In the genomic region with DNA sequence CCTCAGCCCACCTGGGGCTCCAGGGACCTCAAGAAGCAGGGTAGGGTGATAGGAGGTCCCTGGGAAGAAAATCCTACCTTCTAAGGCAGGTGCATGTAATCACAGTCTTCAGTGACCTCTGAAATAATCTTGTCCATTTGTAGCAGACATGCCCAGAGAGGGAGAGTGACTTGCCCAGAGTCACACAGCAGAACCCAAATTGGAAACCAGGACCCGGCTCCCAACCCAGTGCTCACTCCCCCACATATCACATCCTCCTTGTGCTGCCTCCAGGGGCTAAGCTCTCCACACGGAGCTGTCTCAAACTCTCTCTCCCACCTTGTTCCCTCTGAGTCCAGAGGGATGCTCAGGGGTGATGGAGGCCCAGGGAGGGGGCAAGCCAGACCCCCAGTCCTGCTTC, we compare ENCODE assay signal across 24 cellular contexts.
DNase-seq lines count a peak whose midpoint lies in the region; ATAC-seq, FAIRE-seq and TF ChIP-seq lines count a peak whose summit lies in the region.
"Had no signal": no experiment of that assay in that cellular context is flagged by ENCODE, and none has a peak within 500 bp of the region (broad histone marks: within the 10 kb centered on the region; RNA-seq: fewer than 3 reads in every experiment).

No MANE protein-coding gene starts in this region.

- no peak overlapping the region for H2BK5ac ChIP-seq in IMR-90 (ENCODE audit: low read depth, low read length, poor library complexity, severe bottlenecking)
- no peak overlapping the region for H2BK5ac ChIP-seq in H1 (ENCODE audit: low read depth, low read length)

- H2AFZ ChIP-seq in HepG2 (ENCODE audit: low read length) = no peak overlapping the region
- H2AFZ ChIP-seq in IMR-90 (replicated peaks; ENCODE audit: low read length, poor library complexity) = no peak overlapping the region
- H2AFZ ChIP-seq in H1 (ENCODE audit: low read length) = no peak overlapping the region

- H3K9me3 ChIP-seq in HepG2 (ENCODE audit: low read length) (no peaks in the 10 kb centered on the region), right lobe of liver (no peaks in the 10 kb centered on the region), IMR-90 (ENCODE audit: control insufficient read depth, insufficient read depth, low read length) (no peaks in the 10 kb centered on the region), H1 (ENCODE audit: insufficient read depth in 2 of 2, low read depth in 1 of 2, low read length in 1 of 2) (no peaks in the 10 kb centered on the region), pancreas (no peaks in the 10 kb centered on the region), spleen (no peaks in the 10 kb centered on the region)
- H3K9me3 ChIP-seq: BE2C, BLaER1 had no signal

- POLR2A ChIA-PET in HepG2 (lab: Yijun Ruan, JAX) (no interaction called here), IMR-90 (lab: Charles Lee; ENCODE audit: unreplicated experiment) (no interaction called here), H1 (lab: Charles Lee; ENCODE audit: partially characterized antibody) (interaction anchor here (0.9 kb wide), 1 partner anchor 86 kb away, joined by 3 read pairs; no protein-coding TSS in a partner anchor)

- FAIRE-seq in HepG2 (lab: Jason Lieb, UNC) (no peak), H1 (lab: Jason Lieb, UNC) (no peak), pancreas (lab: Jason Lieb, UNC) (no peak)
- FAIRE-seq: G401.6, GM12891, GM19239 had no signal

- H2BK12ac ChIP-seq in H1 (ENCODE audit: low read depth, low read length) = no peak overlapping the region

- TF ChIP-seq POLR2A in HepG2 (IDR thresholded peaks at IDR 0.05; ENCODE audit: insufficient read depth in 1 of 2, low read depth in 2 of 2, low read length in 2 of 2) (no peak), right lobe of liver (IDR thresholded peaks at IDR 0.05) (no peak), IMR-90 (IDR thresholded peaks at IDR 0.05; ENCODE audit: low read depth, low read length) (no peak), H1 (IDR thresholded peaks at IDR 0.05; ENCODE audit: control extremely low read depth in 1 of 2, low read depth in 2 of 2, low read length in 2 of 2) (no peak), spleen (IDR thresholded peaks at IDR 0.05) (no peak)

- H3K36me3 ChIP-seq in HepG2 (replicated peaks in 1 of 2; ENCODE audit: control insufficient read depth in 1 of 2, insufficient read depth in 2 of 2, low read length in 2 of 2) = peaks cover 4 to 7% of the 10 kb centered on the region in 2 experiments; a peak in 3 of 5 replicates
- H3K36me3 ChIP-seq in right lobe of liver = no peaks in the 10 kb centered on the region
- no peaks in the 10 kb centered on the region for H3K36me3 ChIP-seq in IMR-90 (ENCODE audit: control insufficient read depth, insufficient read depth, low read length)
- no peaks in the 10 kb centered on the region for H3K36me3 ChIP-seq in H1 (ENCODE audit: control insufficient read depth in 2 of 4, insufficient read depth in 4 of 4, low read length in 3 of 4)
- H3K36me3 ChIP-seq in pancreas = peaks cover 0 to 36% (median 19%) of the 10 kb centered on the region in 3 donors
- H3K36me3 ChIP-seq in spleen = no peaks in the 10 kb centered on the region
- H3K36me3 ChIP-seq: BE2C, BLaER1 had no signal

- H2BK120ac ChIP-seq in IMR-90 (ENCODE audit: low read depth, low read length) (no peak overlapping the region), H1 (replicated peaks; ENCODE audit: low read depth, low read length) (no peak overlapping the region)

- no peak overlapping the region for H2BK20ac ChIP-seq in IMR-90 (ENCODE audit: low read depth, low read length)
- no peak overlapping the region for H2BK20ac ChIP-seq in H1 (ENCODE audit: low read length)

- BruUV-seq in HepG2 (replicated peaks; lab: Mats Ljungman, UMichigan) (no TSS peak), IMR-90 (replicated peaks; lab: Mats Ljungman, UMichigan) (no TSS peak)

- ATAC-seq in HepG2 (no peak), right lobe of liver (no peak), IMR-90 (ENCODE audit: low read depth) (no peak), pancreas (no peak), HG02938 (IDR thresholded peaks at IDR 0.05; ENCODE audit: unreplicated experiment) (no peak)

- H3K18ac ChIP-seq in IMR-90 (ENCODE audit: low read depth, low read length) (no peak overlapping the region), H1 (ENCODE audit: extremely low read depth, low read length) (no peak overlapping the region)

- H3K9ac ChIP-seq in HepG2 (ENCODE audit: insufficient read depth, low read depth, low read length) (no peak overlapping the region), IMR-90 (ENCODE audit: low read depth, low read length) (no peak overlapping the region), H1 (replicated peaks in 1 of 4; ENCODE audit: extremely low read depth in 1 of 4, low read depth in 3 of 4, low read length in 3 of 4) (no peak overlapping the region)
- H3K9ac ChIP-seq: BLaER1 had no signal

- H4K20me1 ChIP-seq in HepG2 (ENCODE audit: insufficient read depth, low read length) (no peaks in the 10 kb centered on the region; the same call in 1 of the 2 replicates), IMR-90 (ENCODE audit: insufficient read depth, low read length) (no peaks in the 10 kb centered on the region; the same call in 1 of the 2 replicates), H1 (replicated peaks in 1 of 2; ENCODE audit: control insufficient read depth in 1 of 2, insufficient read depth in 2 of 2, low read length in 2 of 2) (peaks cover 0 to 1% of the 10 kb centered on the region in 2 experiments)
- H4K20me1 ChIP-seq: BLaER1 had no signal

- H3K23me2 ChIP-seq in H1 (ENCODE audit: low read depth, low read length) = no peaks in the 10 kb centered on the region

- no peak for TF ChIP-seq EP300 in HepG2 (IDR thresholded peaks at IDR 0.05; ENCODE audit: low read depth in 2 of 2, low read length in 2 of 2)
- no peak for TF ChIP-seq EP300 in HepG2 (CRISPR knock-in tag; IDR thresholded peaks at IDR 0.05; ENCODE audit: borderline replicate concordance)
- TF ChIP-seq EP300 in H1 (IDR thresholded peaks at IDR 0.05; ENCODE audit: borderline replicate concordance in 1 of 2, low read depth in 2 of 2, low read length in 2 of 2) = no peak

- H3K4me2 ChIP-seq in HepG2 (ENCODE audit: low read depth, low read length) = no peak overlapping the region
- no peak overlapping the region for H3K4me2 ChIP-seq in IMR-90 (ENCODE audit: low read depth, low read length)
- no peak overlapping the region for H3K4me2 ChIP-seq in H1 (ENCODE audit: insufficient read depth in 1 of 2, low read depth in 2 of 2, low read length in 2 of 2)
- H3K4me2 ChIP-seq: BLaER1 had no signal

- H2BK15ac ChIP-seq in IMR-90 (ENCODE audit: low read depth, low read length) = no peak overlapping the region
- H2BK15ac ChIP-seq in H1 (ENCODE audit: low read length) = no peak overlapping the region

- H3K23ac ChIP-seq in IMR-90 (ENCODE audit: low read depth, low read length) (no peak overlapping the region), H1 (ENCODE audit: insufficient read length) (no peak overlapping the region)

- DNase-seq in HepG2 (ENCODE audit: low spot score) (no peak), right lobe of liver (no peak), IMR-90 (no peak), H1 (ENCODE audit: low read depth in 1 of 2, low spot score in 2 of 2) (no peak), pancreas (no peak), spleen (no peak)
- DNase-seq: ACHN; BE2C; C1 segment of cervical spinal cord; CD4-positive, alpha-beta memory T cell; CD4-positive, CD25-positive, alpha-beta regulatory T cell; CD8-positive, alpha-beta memory T cell; COR-L47; DMS 273 treated with DMSO at 0.1 percent for 48 hours; DMS153; DMS53; DMS79 treated with DMSO at 0.1 percent for 48 hours; GF-D8 had no signal

- H3K14ac ChIP-seq in IMR-90 (replicated peaks; ENCODE audit: low read depth, low read length) (no peak overlapping the region), H1 (ENCODE audit: insufficient read length) (no peak overlapping the region)

- H2AK9ac ChIP-seq in IMR-90 (replicated peaks; ENCODE audit: low read depth, low read length, poor library complexity) = peak overlapping the region; percentile 13

- intact Hi-C loops in HepG2 (cut with micrococcal nuclease; ENCODE audit: unreplicated experiment) (no loop called here), right lobe of liver (cut with DNase I) (loop anchor here in 1 of 2 donors (10.0 kb wide), 2 partner anchors 58 to 222 kb away; no protein-coding TSS in a partner anchor), IMR-90 (cut with micrococcal nuclease) (no loop called here), pancreas (cut with DNase I) (no loop called here), spleen (cut with DNase I; ENCODE audit: low total_unique reads) (no loop called here)

- WGBS in HepG2 (ENCODE audit: low lambda C conversion rate) = 86% methylated on average over 2 of the region's 2 CpGs
- WGBS in right lobe of liver (ENCODE audit: insufficient coverage, low coverage, low lambda C conversion rate, missing lambda C conversion rate) = no CpG with 5 or more reads among the region's 2 CpGs
- no CpG with 5 or more reads among the region's 2 CpGs for WGBS in IMR-90 (ENCODE audit: extremely low coverage in 2 of 2, insufficient read length in 1 of 2), 2 experiments
- 70% methylated on average over 2 of the region's 2 CpGs; no CpG with 5 or more reads in 1 of the 2 experiments for WGBS in H1 (ENCODE audit: extremely low coverage in 1 of 2, insufficient coverage in 1 of 2, insufficient read length in 1 of 2, insufficient replicate concordance in 2 of 2, low coverage in 1 of 2, low lambda C conversion rate in 2 of 2, missing lambda C conversion rate in 1 of 2), 2 experiments
- 77 to 83% methylated on average over 2 of the region's 2 CpGs for WGBS in pancreas, 2 donors
- 73 to 90% (median 84%) methylated on average over 2 of the region's 2 CpGs for WGBS in spleen, 5 donors

- H4K91ac ChIP-seq in IMR-90 (ENCODE audit: insufficient read depth, low read depth, low read length) = no peak overlapping the region
- H4K91ac ChIP-seq in H1 (replicated peaks; ENCODE audit: insufficient read length, low read length) = no peak overlapping the region

- H3K27ac ChIP-seq in HepG2 (ENCODE audit: extremely low read length, insufficient read depth, low read length) (no peak overlapping the region), right lobe of liver (no peak overlapping the region), IMR-90 (ENCODE audit: insufficient read depth, low read length) (no peak overlapping the region), H1 (ENCODE audit: low read depth, low read length) (no peak overlapping the region), pancreas (no peak overlapping the region), spleen (no peak overlapping the region)
- H3K27ac ChIP-seq: 22Rv1, BLaER1 had no signal

- H3K27me3 ChIP-seq in HepG2 (ENCODE audit: control insufficient read depth in 1 of 2, insufficient read depth in 2 of 2, low read length in 2 of 2) = no peaks in the 10 kb centered on the region; a peak in 1 of 5 replicates
- H3K27me3 ChIP-seq in right lobe of liver = no peaks in the 10 kb centered on the region
- H3K27me3 ChIP-seq in IMR-90 (ENCODE audit: control insufficient read depth, insufficient read depth, low read length) = peaks cover 28% of the 10 kb centered on the region
- 0 out of 7 replicates have a peak, but pooled peaks cover 0 to 2% (median 0%) of the 10 kb centered on the region in 4 experiments for H3K27me3 ChIP-seq in H1 (replicated peaks in 1 of 4; ENCODE audit: control insufficient read depth in 3 of 4, extremely low read depth in 1 of 4, insufficient read depth in 3 of 4, low read length in 3 of 4)
- no peaks in the 10 kb centered on the region for H3K27me3 ChIP-seq in pancreas
- H3K27me3 ChIP-seq in spleen (replicated peaks in 1 of 7) = peaks cover 0 to 87% (median 8%) of the 10 kb centered on the region in 7 donors
- H3K27me3 ChIP-seq: BE2C, BLaER1 had no signal

- no peak overlapping the region for H3K56ac ChIP-seq in IMR-90 (ENCODE audit: extremely low read depth, insufficient read depth, low read length)
- no peak overlapping the region for H3K56ac ChIP-seq in H1 (replicated peaks; ENCODE audit: insufficient read length, low read depth, low read length)

- peaks cover 13% of the 10 kb centered on the region for H3K4me1 ChIP-seq in HepG2 (ENCODE audit: insufficient read depth, low read length)
- no peaks in the 10 kb centered on the region for H3K4me1 ChIP-seq in right lobe of liver
- H3K4me1 ChIP-seq in IMR-90 (ENCODE audit: control insufficient read depth, insufficient read depth, low read length) = no peaks in the 10 kb centered on the region
- peaks cover 0 to 3% (median under 1%) of the 10 kb centered on the region in 4 experiments; a peak in 2 of 7 replicates for H3K4me1 ChIP-seq in H1 (replicated peaks in 1 of 4; ENCODE audit: control insufficient read depth in 3 of 4, insufficient read depth in 4 of 4, low read length in 3 of 4)
- H3K4me1 ChIP-seq in pancreas = no peaks in the 10 kb centered on the region
- peaks cover 0 to 12% (median 3%) of the 10 kb centered on the region in 6 donors for H3K4me1 ChIP-seq in spleen
- H3K4me1 ChIP-seq: BE2C, BLaER1 had no signal

- no peak overlapping the region for H3K4ac ChIP-seq in IMR-90 (ENCODE audit: low read depth, low read length)
- H3K4ac ChIP-seq in H1 (replicated peaks; ENCODE audit: insufficient read length, low read depth, low read length) = no peak overlapping the region

- in situ Hi-C loops in HepG2 (cut with HindIII; ENCODE audit: extremely low pct_ligation_motif_present, low pct_unique_long_range_greater_than_20kb) = no loop called here
- in situ Hi-C loops in IMR-90 (cut with MboI; ENCODE audit: low sequenced_read_pairs) = no loop called here

- H4K8ac ChIP-seq in IMR-90 (ENCODE audit: low read depth in 2 of 2, low read length in 2 of 2) (no peak overlapping the region), H1 (ENCODE audit: extremely low read depth, insufficient read depth, low read length) (no peak overlapping the region)

- H3K79me1 ChIP-seq in IMR-90 (ENCODE audit: low read depth in 1 of 2, low read length in 2 of 2) (no peaks in the 10 kb centered on the region), H1 (ENCODE audit: low read depth, low read length) (no peaks in the 10 kb centered on the region)

- H2AK5ac ChIP-seq in IMR-90 (ENCODE audit: low read depth, low read length) (no peak overlapping the region), H1 (ENCODE audit: low read depth, low read length) (no peak overlapping the region)

- H4K5ac ChIP-seq in IMR-90 (ENCODE audit: low read depth, low read length) = no peak overlapping the region
- no peak overlapping the region for H4K5ac ChIP-seq in H1 (ENCODE audit: insufficient read length, low read depth, low read length)

- TF ChIP-seq CTCF in HepG2 (CRISPR knock-in tag; IDR thresholded peaks at IDR 0.05) = no peak
- no peak for TF ChIP-seq CTCF in right lobe of liver (IDR thresholded peaks at IDR 0.05)
- no peak for TF ChIP-seq CTCF in IMR-90 (conservative IDR thresholded peaks at IDR 0.05; ENCODE audit: low read depth, low read length)
- no peak for TF ChIP-seq CTCF in H1 (IDR thresholded peaks at IDR 0.05; ENCODE audit: control extremely low read depth in 1 of 3, insufficient read depth in 1 of 3, low read depth in 1 of 3, low read length in 3 of 3)
- TF ChIP-seq CTCF in pancreas (IDR thresholded peaks at IDR 0.05) = no peak
- no peak for TF ChIP-seq CTCF in spleen (IDR thresholded peaks at IDR 0.05 in 8 of 11, conservative IDR thresholded peaks at IDR 0.05 in 3 of 11)

- no peak overlapping the region for H3K4me3 ChIP-seq in HepG2 (replicated peaks in 1 of 3; ENCODE audit: insufficient read depth in 1 of 3, low read depth in 2 of 3, low read length in 3 of 3)
- H3K4me3 ChIP-seq in right lobe of liver = no peak overlapping the region
- no peak overlapping the region for H3K4me3 ChIP-seq in IMR-90 (ENCODE audit: insufficient read depth, low read depth, low read length)
- no peak overlapping the region for H3K4me3 ChIP-seq in H1 (ENCODE audit: extremely low read depth in 1 of 4, insufficient read depth in 2 of 4, low read depth in 3 of 4, low read length in 4 of 4)
- no peak overlapping the region for H3K4me3 ChIP-seq in pancreas
- H3K4me3 ChIP-seq in spleen = no peak overlapping the region
- H3K4me3 ChIP-seq: BLaER1 had no signal

- H3K9me1 ChIP-seq in IMR-90 (ENCODE audit: insufficient read depth, low read length) = no peaks in the 10 kb centered on the region

- H3K79me2 ChIP-seq in HepG2 (ENCODE audit: insufficient read depth, low read length) (no peaks in the 10 kb centered on the region), H1 (ENCODE audit: control insufficient read depth in 1 of 2, insufficient read depth in 2 of 2, low read length in 2 of 2) (no peaks in the 10 kb centered on the region)

- no peak for TF ChIP-seq RAD21 in HepG2 (CRISPR knock-in tag; IDR thresholded peaks at IDR 0.05)
- no peak for TF ChIP-seq RAD21 in IMR-90 (IDR thresholded peaks at IDR 0.05; ENCODE audit: low read length)
- TF ChIP-seq RAD21 in H1 (IDR thresholded peaks at IDR 0.05 in 1 of 2, conservative IDR thresholded peaks at IDR 0.05 in 1 of 2; ENCODE audit: low read depth in 2 of 2, low read length in 2 of 2) = no peak

- CTCF ChIA-PET in HepG2 (lab: Yijun Ruan, JAX; ENCODE audit: low intra/inter-chr PET ratio, low total read pairs) = no interaction called here
- CTCF ChIA-PET in IMR-90 (lab: Yijun Ruan, JAX) = interaction anchor here (1.7 kb wide), 1 partner anchor 228 kb away, joined by 4 read pairs; no protein-coding TSS in a partner anchor
- CTCF ChIA-PET in H1 (lab: Charles Lee; ENCODE audit: partially characterized antibody) = interaction anchor here (1.0 to 6.7 kb wide), 21 partner anchors 10 to 426 kb away, joined by 3 to 63 read pairs (median 5); a partner anchor contains a TSS

- dilution Hi-C loops in IMR-90 (cut with HindIII; ENCODE audit: low sequenced_read_pairs, unreplicated experiment) = no loop called here
